ENCODE assay signal across 22 cellular contexts in genomic region chr16:85093705-85094104, GRCh38. TPM values are rescaled to one million over a fixed set of nuclear protein-coding genes. Genes with fewer than 3 reads are reported as not detected.
"Had no signal": no experiment of that assay in that cellular context is flagged by ENCODE, and none has a peak within 500 bp of the region (broad histone marks: within the 10 kb centered on the region; RNA-seq: fewer than 3 reads in every experiment).

No MANE protein-coding gene starts in this region.

- H3K9me3 ChIP-seq: adrenal gland, SJSA1 had no signal

- H3K27me3 Mint-ChIP-seq: activated naive CD8-positive, alpha-beta T cell treated with anti-CD3 and anti-CD28 coated beads, Interleukin-2, amount 10 ng/mL, durations not matched to agents 7 days and 5 days had no signal

- H3K4me3 Mint-ChIP-seq: activated CD8-positive, alpha-beta T cell treated with anti-CD3 and anti-CD28 coated beads, Interleukin-2, amount 10 ng/mL, durations not matched to agents 7 days and 5 days; activated naive CD8-positive, alpha-beta T cell treated with anti-CD3 and anti-CD28 coated beads, Interleukin-2, amount 10 ng/mL, durations not matched to agents 7 days and 5 days; T-helper 1 cell treated with Interleukin-12 subunit alpha and Interleukin-12 subunit beta and Interleukin-4 antibody, amounts not matched to agents 30 μg/mL and 1 μg/mL, for 36 hours had no signal

- H3K36me3 ChIP-seq: adrenal gland, SJSA1 had no signal

- H3K9me3 Mint-ChIP-seq: activated naive CD8-positive, alpha-beta T cell treated with anti-CD3 and anti-CD28 coated beads, Interleukin-2, amount 10 ng/mL, durations not matched to agents 7 days and 5 days; T-helper 1 cell treated with Interleukin-12 subunit alpha and Interleukin-12 subunit beta and Interleukin-4 antibody, amounts not matched to agents 30 μg/mL and 1 μg/mL, for 36 hours had no signal

- H3K27ac Mint-ChIP-seq: activated CD8-positive, alpha-beta T cell treated with anti-CD3 and anti-CD28 coated beads, Interleukin-2, amount 10 ng/mL, durations not matched to agents 7 days and 5 days; activated naive CD8-positive, alpha-beta T cell treated with anti-CD3 and anti-CD28 coated beads, Interleukin-2, amount 10 ng/mL, durations not matched to agents 7 days and 5 days; T-helper 1 cell treated with Interleukin-12 subunit alpha and Interleukin-12 subunit beta and Interleukin-4 antibody, amounts not matched to agents 30 μg/mL and 1 μg/mL, for 36 hours had no signal

- H3K4me1 ChIP-seq: SJSA1 had no signal

- H3K27ac ChIP-seq: adrenal gland, SJSA1 had no signal

- ATAC-seq: activated CD4-positive, CD25-positive, alpha-beta regulatory T cell treated with anti-CD3 and anti-CD28 coated beads, Interleukin-2, amount 50 U/mL, for 24 hours; activated CD8-positive, alpha-beta T cell treated with anti-CD3 and anti-CD28 coated beads, Interleukin-2, amount 10 ng/mL, durations not matched to agents 7 days and 5 days; PC-3 had no signal

- H3K36me3 Mint-ChIP-seq: activated naive CD8-positive, alpha-beta T cell treated with anti-CD3 and anti-CD28 coated beads, Interleukin-2, amount 10 ng/mL, durations not matched to agents 7 days and 5 days had no signal

- H3K4me3 ChIP-seq: adrenal gland, SJSA1 had no signal

- DNase-seq: activated CD4-positive, alpha-beta T cell treated with anti-CD3 and anti-CD28 coated beads for 4 hours; activated CD8-positive, alpha-beta memory T cell treated with anti-CD3 and anti-CD28 coated beads, Interleukin-2, amount 50 U/mL, for 48 hours; activated CD8-positive, alpha-beta T cell treated with anti-CD3 and anti-CD28 coated beads, Interleukin-2, amount 10 ng/mL, durations not matched to agents 7 days and 5 days; activated naive CD4-positive, alpha-beta T cell treated with anti-CD3 and anti-CD28 coated beads, Interleukin-2, amount 50 U/mL, for 16 hours; activated naive CD8-positive, alpha-beta T cell treated with anti-CD3 and anti-CD28 coated beads, Interleukin-2, amount 10 ng/mL, durations not matched to agents 7 days and 5 days; activated T-cell treated with anti-CD3 and anti-CD28 coated beads, Interleukin-2, amount 50 U/mL, for 1 hour; cerebellar nuclear complex; Kasumi-1; NCI-H1048; NCI-H146; NCI-H1930; NCI-H345; NCI-H510A; NCI-H526 treated with DMSO at 0.1 percent for 48 hours; NCI-H82; PC-3; SHP77 had no signal

RNA-seq across cellular contexts. Expression of gene CIBAR2, which starts 18.6 kb away (rescaled TPM):
- total RNA-seq: activated CD8-positive, alpha-beta T cell treated with anti-CD3 and anti-CD28 coated beads, Interleukin-2, amount 10 ng/mL, durations not matched to agents 7 days and 5 days; activated naive CD8-positive, alpha-beta T cell treated with anti-CD3 and anti-CD28 coated beads, Interleukin-2, amount 10 ng/mL, durations not matched to agents 7 days and 5 days; cardiac septum; PC-3 had no signal
